ENCODE assay signal across 9 cellular contexts in genomic region chr13:113724016-113724758, GRCh38. TPM values are rescaled to one million over a fixed set of nuclear protein-coding genes. Genes with fewer than 3 reads are reported as not detected.
DNase-seq lines count a peak whose midpoint lies in the region; ATAC-seq and TF ChIP-seq lines count a peak whose summit lies in the region.
"Had no signal": no experiment of that assay in that cellular context is flagged by ENCODE, and none has a peak within 500 bp of the region (broad histone marks: within the 10 kb centered on the region; RNA-seq: fewer than 3 reads in every experiment).

No MANE protein-coding gene starts in this region.

- H3K27ac Mint-ChIP-seq in CD4-positive, alpha-beta memory T cell: peak overlapping the region in 6 of 7 donors; percentile 68 to 99 (median 92)

- peaks cover 0 to 12% (median 0%) of the 10 kb centered on the region in 8 donors for H3K9me3 Mint-ChIP-seq in CD4-positive, alpha-beta memory T cell

- no peak for DNase-seq in CD4-positive, alpha-beta memory T cell
- DNase-seq in RWPE2 (ENCODE audit: low spot score) (no peak), iPS-NIHi11 (ENCODE audit: low spot score) (no peak), OCI-M1 (lab: John Stamatoyannopoulos, UW) (no peak), COLO829 (ENCODE audit: low spot score) (no peak)

- H3K4me3 Mint-ChIP-seq in CD4-positive, alpha-beta memory T cell: peak overlapping the region; percentile 72 to 90 (median 82)

- POLR2A ChIA-PET in CD4-positive, alpha-beta memory T cell (lab: Charles Lee; ENCODE audit: partially characterized antibody): interaction anchor here (0.7 kb wide), 1 partner anchor 371 kb away, joined by 3 read pairs; no protein-coding TSS in a partner anchor

- H3K9me3 ChIP-seq in CD4-positive, alpha-beta memory T cell (ENCODE audit: control insufficient read depth in 1 of 2, low read length in 2 of 2): no peaks in the 10 kb centered on the region
- H3K9me3 ChIP-seq in RWPE2 (ENCODE audit: severe bottlenecking): no peaks in the 10 kb centered on the region
- H3K9me3 ChIP-seq in neutrophil: no peaks in the 10 kb centered on the region
- H3K9me3 ChIP-seq: tibial artery had no signal

- peak overlapping the region; percentile 52 to 53 for H3K4me3 ChIP-seq in CD4-positive, alpha-beta memory T cell (ENCODE audit: low read length in 2 of 2)
- H3K4me3 ChIP-seq in RWPE2 (ENCODE audit: severe bottlenecking): peak overlapping the region; percentile 40
- H3K4me3 ChIP-seq in neutrophil (ENCODE audit: low read depth in 1 of 2, low read length in 1 of 2): peak overlapping the region; percentile 62 to 72

- TF ChIP-seq CTCF in RWPE2 (IDR thresholded peaks at IDR 0.05; ENCODE audit: poor library complexity, severe bottlenecking): no peak
- TF ChIP-seq CTCF in neutrophil (IDR thresholded peaks at IDR 0.05): no peak

- H3K27me3 Mint-ChIP-seq in CD4-positive, alpha-beta memory T cell: peaks cover 0 to 7% of the 10 kb centered on the region in 2 donors

- intact Hi-C loops in CD4-positive, alpha-beta memory T cell (cut with micrococcal nuclease): no loop called here

- peaks cover 17% of the 10 kb centered on the region for H3K4me1 ChIP-seq in CD4-positive, alpha-beta memory T cell (ENCODE audit: insufficient read depth, low read length)
- H3K4me1 ChIP-seq in RWPE2 (ENCODE audit: insufficient read depth, poor library complexity, severe bottlenecking): no peaks in the 10 kb centered on the region
- H3K4me1 ChIP-seq in neutrophil (ENCODE audit: control insufficient read depth in 1 of 2, insufficient read depth in 1 of 2, low read depth in 1 of 2, low read length in 1 of 2): peaks cover 0 to 15% of the 10 kb centered on the region in 2 experiments

- H3K36me3 ChIP-seq in CD4-positive, alpha-beta memory T cell (ENCODE audit: insufficient read depth, low read length): no peaks in the 10 kb centered on the region
- H3K36me3 ChIP-seq in RWPE2 (ENCODE audit: low read depth) (no peaks in the 10 kb centered on the region), neutrophil (no peaks in the 10 kb centered on the region)
- H3K36me3 ChIP-seq: tibial artery had no signal

- ATAC-seq in RWPE2 (ENCODE audit: low read depth): no peak
- ATAC-seq in esophagus mucosa: peak; percentile 20
- ATAC-seq in GM21723 (IDR thresholded peaks at IDR 0.05; ENCODE audit: unreplicated experiment): no peak

- H3K27ac ChIP-seq in CD4-positive, alpha-beta memory T cell (ENCODE audit: low read depth, low read length): peak overlapping the region; percentile 40
- H3K27ac ChIP-seq in RWPE2 (ENCODE audit: poor library complexity, severe bottlenecking) (peak overlapping the region; percentile 36), neutrophil (peak overlapping the region; percentile 78)

- H3K4me1 Mint-ChIP-seq in CD4-positive, alpha-beta memory T cell: peaks cover 0 to 15% (median 7%) of the 10 kb centered on the region in 4 donors

- no peaks in the 10 kb centered on the region for H3K27me3 ChIP-seq in CD4-positive, alpha-beta memory T cell (ENCODE audit: insufficient read depth, low read length)
- H3K27me3 ChIP-seq in RWPE2 (ENCODE audit: insufficient read depth, poor library complexity, severe bottlenecking) (peaks cover 8% of the 10 kb centered on the region), neutrophil (peaks cover 11% of the 10 kb centered on the region)

- H3K36me3 Mint-ChIP-seq in CD4-positive, alpha-beta memory T cell: peaks cover 0 to 3% of the 10 kb centered on the region in 2 donors

- CTCF ChIA-PET in CD4-positive, alpha-beta memory T cell (lab: Charles Lee; ENCODE audit: partially characterized antibody): interaction anchor here (0.8 to 1.2 kb wide), 3 partner anchors 57 to 180 kb away, joined by 4 to 6 read pairs (median 5); partner anchors contain the start of gene GRK1

RNA-seq across cellular contexts. Expression of gene TMEM255B, which starts 34.8 kb away (rescaled TPM):
- under 1 TPM; 0.90 to 1.00 TPM for total RNA-seq in CD4-positive, alpha-beta memory T cell
- under 1 TPM in 1 of 2 donors, not detected in 1; 0.07 TPM for polyA plus RNA-seq in CD4-positive, alpha-beta memory T cell
- total RNA-seq in esophagus mucosa: 1.8 TPM

RNA-seq across cellular contexts. Expression of gene GRK1, which starts 57.2 kb away (rescaled TPM):
- total RNA-seq in CD4-positive, alpha-beta memory T cell: not detected
- polyA plus RNA-seq in CD4-positive, alpha-beta memory T cell: not detected
- total RNA-seq in esophagus mucosa: not detected
